8 cellular contexts compared by ENCODE assay signal in genomic region chr22:28594784-28595324, GRCh38.
DNase-seq lines count a peak whose midpoint lies in the region; ATAC-seq and TF ChIP-seq lines count a peak whose summit lies in the region.

No MANE protein-coding gene starts in this region.

- DNase-seq in NCI-H524 (lab: John Stamatoyannopoulos, UW), result peak; percentile 45 to 82
- DNase-seq in NCI-H524 treated with DMSO at 0.1 percent for 48 hours (lab: John Stamatoyannopoulos, UW), result no peak
- peak; percentile 67 for DNase-seq in NCI-H1105 treated with DMSO at 0.1 percent for 48 hours (lab: John Stamatoyannopoulos, UW)
- peak; percentile 58 for DNase-seq in SKM-1 (lab: John Stamatoyannopoulos, UW; ENCODE audit: unreplicated experiment)
- DNase-seq in fibroblast of lung (ENCODE audit: low read depth in 2 of 2), result peak; percentile 62 to 86
- peak; percentile 74 for DNase-seq in neural progenitor cell (ENCODE audit: low spot score)

- H3K9ac ChIP-seq in fibroblast of lung (ENCODE audit: insufficient read depth, low read length) (no peak overlapping the region), neural progenitor cell (no peak overlapping the region)

- H3K4me3 ChIP-seq in fibroblast of lung (replicated peaks in 1 of 4; ENCODE audit: control extremely low read depth in 1 of 4, insufficient read depth in 1 of 4, low read depth in 3 of 4, low read length in 4 of 4) (no peak overlapping the region), neural progenitor cell (no peak overlapping the region)

- H3K36me3 ChIP-seq in fibroblast of lung (ENCODE audit: control insufficient read depth, insufficient read depth, low read length) (no peaks in the 10 kb centered on the region), neural progenitor cell (no peaks in the 10 kb centered on the region)

- no peaks in the 10 kb centered on the region for H3K36me3 Mint-ChIP-seq in neural progenitor cell

- H2AFZ ChIP-seq in fibroblast of lung (ENCODE audit: low read length) (no peak overlapping the region), neural progenitor cell (replicated peaks) (no peak overlapping the region)

- TF ChIP-seq CTCF in fibroblast of lung (conservative IDR thresholded peaks at IDR 0.05 in 1 of 2, IDR thresholded peaks at IDR 0.05 in 1 of 2; ENCODE audit: low read depth in 1 of 2, low read length in 2 of 2) (peak; percentile 60 to 63), neural progenitor cell (IDR thresholded peaks at IDR 0.05) (peak; percentile 84)

- no peaks in the 10 kb centered on the region for H3K27me3 Mint-ChIP-seq in neural progenitor cell (ENCODE audit: insufficient read depth, low read depth)

- H3K4me1 ChIP-seq in fibroblast of lung (ENCODE audit: control insufficient read depth, extremely low read depth, insufficient read depth, low read length), result no peaks in the 10 kb centered on the region
- no peaks in the 10 kb centered on the region for H3K4me1 ChIP-seq in neural progenitor cell

- H3K27ac Mint-ChIP-seq in neural progenitor cell, result no peak overlapping the region

- H3K79me2 ChIP-seq in fibroblast of lung (ENCODE audit: control insufficient read depth, insufficient read depth, low read length), result no peaks in the 10 kb centered on the region
- H3K79me2 ChIP-seq in neural progenitor cell (ENCODE audit: low read depth), result no peaks in the 10 kb centered on the region

- H3K9me3 Mint-ChIP-seq in neural progenitor cell, result no peaks in the 10 kb centered on the region

- H3K27me3 ChIP-seq in fibroblast of lung (ENCODE audit: control insufficient read depth, insufficient read depth, low read length) (no peaks in the 10 kb centered on the region), neural progenitor cell (no peaks in the 10 kb centered on the region)

- no peaks in the 10 kb centered on the region for H3F3A ChIP-seq in neural progenitor cell (ENCODE audit: low read depth)

- H3K4me2 ChIP-seq in fibroblast of lung (ENCODE audit: extremely low read depth, insufficient read depth, low read length) (peak overlapping the region; percentile 51), neural progenitor cell (no peak overlapping the region)

- H3K27ac ChIP-seq in fibroblast of lung (ENCODE audit: insufficient read depth, low read length) (no peak overlapping the region), neural progenitor cell (no peak overlapping the region)

- H4K20me1 ChIP-seq in fibroblast of lung (ENCODE audit: control insufficient read depth, extremely low read depth, insufficient read depth, low read length), result no peaks in the 10 kb centered on the region
- peaks cover 4% of the 10 kb centered on the region for H4K20me1 ChIP-seq in neural progenitor cell (ENCODE audit: low read depth)

- no peak for ATAC-seq in HG02642 (IDR thresholded peaks at IDR 0.05; ENCODE audit: poor library complexity, unreplicated experiment)
- no peak for ATAC-seq in HG03135 (IDR thresholded peaks at IDR 0.05; ENCODE audit: unreplicated experiment)

- H3K4me3 Mint-ChIP-seq in neural progenitor cell, result no peak overlapping the region

- H3K9me3 ChIP-seq in fibroblast of lung (ENCODE audit: control insufficient read depth, insufficient read depth, low read depth, low read length) (no peaks in the 10 kb centered on the region), neural progenitor cell (ENCODE audit: low read depth) (no peaks in the 10 kb centered on the region)

- H3K4me1 Mint-ChIP-seq in neural progenitor cell, result peaks cover 15% of the 10 kb centered on the region
